Comparison of ENCODE assay signal across 13 cellular contexts in genomic region chr22:45344339-45344738, GRCh38. TPM values are rescaled to one million over a fixed set of nuclear protein-coding genes. Genes with fewer than 3 reads are reported as not detected.
DNase-seq lines count a peak whose midpoint lies in the region; ATAC-seq and TF ChIP-seq lines count a peak whose summit lies in the region.
"Had no signal": no experiment of that assay in that cellular context is flagged by ENCODE, and none has a peak within 500 bp of the region (broad histone marks: within the 10 kb centered on the region; RNA-seq: fewer than 3 reads in every experiment).

No MANE protein-coding gene starts in this region.

- no peak for TF ChIP-seq CTCF in cardiac muscle cell (IDR thresholded peaks at IDR 0.05; ENCODE audit: low read depth, low read length)
- peak; percentile 20 for TF ChIP-seq CTCF in astrocyte of the cerebellum (IDR thresholded peaks at IDR 0.05; ENCODE audit: low read depth, low read length, missing control alignments)
- peak; percentile 23 for TF ChIP-seq CTCF in type B pancreatic cell (conservative IDR thresholded peaks at IDR 0.05)

- ATAC-seq in HG03354 (IDR thresholded peaks at IDR 0.05; ENCODE audit: poor library complexity, severe bottlenecking, unreplicated experiment) = no peak
- no peak for ATAC-seq in HG03039 (IDR thresholded peaks at IDR 0.05; ENCODE audit: unreplicated experiment)
- ATAC-seq: activated T-helper 17 cell treated with anti-CD3 and anti-CD28 coated beads, Interleukin-2, amount 50 U/mL, for 72 hours had no signal

- peaks cover 13% of the 10 kb centered on the region for H3K4me1 Mint-ChIP-seq in type B pancreatic cell (ENCODE audit: unreplicated experiment)
- H3K4me1 Mint-ChIP-seq: activated T-helper 17 cell treated with anti-CD3 and anti-CD28 coated beads, Interleukin-2, amount 50 U/mL, for 72 hours had no signal

- in situ Hi-C loops in astrocyte of the cerebellum (cut with HindIII; ENCODE audit: low sequenced_read_pairs) = no loop called here

- H3K4me3 ChIP-seq in cardiac muscle cell (no peak overlapping the region), astrocyte of the cerebellum (ENCODE audit: low read depth, low read length) (no peak overlapping the region)
- H3K4me3 ChIP-seq: heart right ventricle, stomach had no signal

- no peaks in the 10 kb centered on the region for H3K27me3 Mint-ChIP-seq in type B pancreatic cell
- H3K27me3 Mint-ChIP-seq: activated T-helper 17 cell treated with anti-CD3 and anti-CD28 coated beads, Interleukin-2, amount 50 U/mL, for 72 hours had no signal

- H3K9me3 Mint-ChIP-seq in type B pancreatic cell = no peaks in the 10 kb centered on the region
- H3K9me3 Mint-ChIP-seq: activated T-helper 17 cell treated with anti-CD3 and anti-CD28 coated beads, Interleukin-2, amount 50 U/mL, for 72 hours had no signal

- H3K4me3 Mint-ChIP-seq in type B pancreatic cell = no peak overlapping the region
- H3K4me3 Mint-ChIP-seq: activated T-helper 17 cell treated with anti-CD3 and anti-CD28 coated beads, Interleukin-2, amount 50 U/mL, for 72 hours had no signal

- H3K4me1 ChIP-seq in cardiac muscle cell (ENCODE audit: low read depth) = peaks cover 14% of the 10 kb centered on the region
- H3K4me1 ChIP-seq: stomach had no signal

- DNase-seq in cardiac muscle cell (ENCODE audit: low read depth in 1 of 2, low spot score in 1 of 2) (peak; percentile 25 to 42), cardiac septum (ENCODE audit: low spot score) (no peak), astrocyte of the cerebellum (ENCODE audit: low read depth) (no peak), kidney tubule cell (ENCODE audit: low spot score) (peak; percentile 4), type B pancreatic cell (ENCODE audit: extremely low spot score, unreplicated experiment) (no peak), MV-4-11 (lab: John Stamatoyannopoulos, UW) (no peak)
- DNase-seq: activated CD4-positive, CD25-positive, alpha-beta regulatory T cell; AML-193; heart right ventricle; stomach had no signal

- no peak overlapping the region for H3K27ac ChIP-seq in cardiac muscle cell
- H3K27ac ChIP-seq: heart right ventricle, stomach had no signal

- H3K27me3 ChIP-seq in cardiac muscle cell = no peaks in the 10 kb centered on the region
- H3K27me3 ChIP-seq: heart right ventricle, stomach had no signal

- peaks cover 6% of the 10 kb centered on the region for H3K36me3 ChIP-seq in cardiac muscle cell

- no peaks in the 10 kb centered on the region for H3K9me3 ChIP-seq in cardiac muscle cell (ENCODE audit: low read depth)
- H3K9me3 ChIP-seq: heart right ventricle, stomach had no signal

- peaks cover 17% of the 10 kb centered on the region for H3K36me3 Mint-ChIP-seq in type B pancreatic cell

- H3K27ac Mint-ChIP-seq in type B pancreatic cell = no peak overlapping the region
- H3K27ac Mint-ChIP-seq: activated T-helper 17 cell treated with anti-CD3 and anti-CD28 coated beads, Interleukin-2, amount 50 U/mL, for 72 hours had no signal

- intact Hi-C loops in cardiac septum (cut with DNase I) = no loop called here

RNA-seq across cellular contexts. Expression of gene FAM118A, which starts 34.6 kb away (rescaled TPM):
- total RNA-seq in cardiac muscle cell = 104 and 240 TPM in 2 replicates
- 227 and 323 TPM in 2 replicates for polyA plus RNA-seq in cardiac muscle cell
- total RNA-seq in cardiac septum = 15.6 TPM
- total RNA-seq in type B pancreatic cell (ENCODE audit: low replicate concordance) = 89.7 and 121 TPM in 2 replicates

RNA-seq across cellular contexts. Expression of gene UPK3A, which starts 59.6 kb away (rescaled TPM):
- total RNA-seq in cardiac muscle cell = 0.21 TPM in 1 of 2 replicates, not detected in the other
- 0.45 TPM in 1 of 2 replicates, not detected in the other for polyA plus RNA-seq in cardiac muscle cell
- total RNA-seq in cardiac septum = 0.40 TPM
- 0.29 and 0.62 TPM in 2 replicates for total RNA-seq in type B pancreatic cell (ENCODE audit: low replicate concordance)
- total RNA-seq: activated T-helper 17 cell treated with anti-CD3 and anti-CD28 coated beads, Interleukin-2, amount 50 U/mL, for 72 hours; heart right ventricle had no signal

Comparison
In these comparisons a context has a peak if more than half of its experiments do, and no peak if none do; other contexts are left out.
1. DNase-seq: peak in cardiac muscle cell (2 of 2) and kidney tubule cell (single experiment); none in cardiac septum (single experiment), astrocyte of the cerebellum (single experiment), type B pancreatic cell (single experiment) and MV-4-11 (single experiment).